ENCODE assay signal across 7 cellular contexts in genomic region chr9:2241461-2241874, GRCh38.
DNase-seq lines count a peak whose midpoint lies in the region; ATAC-seq, FAIRE-seq and TF ChIP-seq lines count a peak whose summit lies in the region.

No MANE protein-coding gene starts in this region.

- H3K4me3 ChIP-seq in pancreas: peak overlapping the region in 2 of 4 donors; percentile 30 to 50

- no peak for DNase-seq in activated CD8-positive, alpha-beta T cell treated with anti-CD3 and anti-CD28 coated beads, Interleukin-2, amount 10 ng/mL, durations not matched to agents 7 days and 5 days
- peak; percentile 30 to 78 (median 62) for DNase-seq in head of caudate nucleus
- DNase-seq in pancreas: peak in 4 of 6 donors; percentile 27 to 59 (median 46)
- no peak for DNase-seq in NCI-H524 treated with DMSO at 0.1 percent for 48 hours (lab: John Stamatoyannopoulos, UW)
- no peak for DNase-seq in activated effector memory CD4-positive, alpha-beta T cell treated with anti-CD3 and anti-CD28 coated beads, Interleukin-2, amount 50 U/mL, for 16 hours

- peak; percentile 11 for ATAC-seq in HG02588 (IDR thresholded peaks at IDR 0.05; ENCODE audit: unreplicated experiment)
- no peak for ATAC-seq in activated CD8-positive, alpha-beta T cell treated with anti-CD3 and anti-CD28 coated beads, Interleukin-2, amount 10 ng/mL, durations not matched to agents 7 days and 5 days
- ATAC-seq in pancreas: peak in 3 of 4 donors; percentile 24 to 45 (median 35)

- CTCF ChIA-PET in activated CD8-positive, alpha-beta T cell treated with anti-CD3 and anti-CD28 coated beads, Interleukin-2, amount 10 ng/mL, durations not matched to agents 7 days and 5 days (lab: Charles Lee): no interaction called here

- peaks cover 0 to 7% (median 4%) of the 10 kb centered on the region in 3 donors for H3K4me1 ChIP-seq in pancreas

- H3K9me3 Mint-ChIP-seq in activated CD8-positive, alpha-beta T cell treated with anti-CD3 and anti-CD28 coated beads, Interleukin-2, amount 10 ng/mL, durations not matched to agents 7 days and 5 days (ENCODE audit: insufficient read depth): no peaks in the 10 kb centered on the region

- H3K27me3 ChIP-seq in pancreas: no peaks in the 10 kb centered on the region

- H3K36me3 Mint-ChIP-seq in activated CD8-positive, alpha-beta T cell treated with anti-CD3 and anti-CD28 coated beads, Interleukin-2, amount 10 ng/mL, durations not matched to agents 7 days and 5 days (ENCODE audit: low read depth): no peaks in the 10 kb centered on the region

- WGBS in pancreas, 2 donors: 36 to 43% methylated on average over 15 of the region's 15 CpGs

- POLR2A ChIA-PET in activated CD8-positive, alpha-beta T cell treated with anti-CD3 and anti-CD28 coated beads, Interleukin-2, amount 10 ng/mL, durations not matched to agents 7 days and 5 days (lab: Charles Lee): no interaction called here

- no peaks in the 10 kb centered on the region for H3K9me3 ChIP-seq in pancreas

- H3K36me3 ChIP-seq in pancreas: no peaks in the 10 kb centered on the region

- no peak overlapping the region for H3K27ac Mint-ChIP-seq in activated CD8-positive, alpha-beta T cell treated with anti-CD3 and anti-CD28 coated beads, Interleukin-2, amount 10 ng/mL, durations not matched to agents 7 days and 5 days

- intact Hi-C loops in head of caudate nucleus (cut with DNase I) (loop anchor here (5.0 kb wide), 1 partner anchor 381 kb away; the partner anchor contains the start of gene VLDLR), pancreas (cut with DNase I) (no loop called here)

- peak overlapping the region; percentile 67 for H3K4me3 Mint-ChIP-seq in activated CD8-positive, alpha-beta T cell treated with anti-CD3 and anti-CD28 coated beads, Interleukin-2, amount 10 ng/mL, durations not matched to agents 7 days and 5 days

- peak overlapping the region in 2 of 4 donors; percentile 74 to 83 for H3K27ac ChIP-seq in pancreas

- TF ChIP-seq CTCF in GM12873 (IDR thresholded peaks at IDR 0.05; ENCODE audit: insufficient read depth, low read depth, low read length, missing control alignments): peak; percentile 27
- TF ChIP-seq CTCF in pancreas (IDR thresholded peaks at IDR 0.05): no peak

- peaks cover 13% of the 10 kb centered on the region for H3K4me1 Mint-ChIP-seq in activated CD8-positive, alpha-beta T cell treated with anti-CD3 and anti-CD28 coated beads, Interleukin-2, amount 10 ng/mL, durations not matched to agents 7 days and 5 days (ENCODE audit: low read depth)

- H3K27me3 Mint-ChIP-seq in activated CD8-positive, alpha-beta T cell treated with anti-CD3 and anti-CD28 coated beads, Interleukin-2, amount 10 ng/mL, durations not matched to agents 7 days and 5 days (ENCODE audit: low read depth): peaks cover 27% of the 10 kb centered on the region

- FAIRE-seq in pancreas (lab: Jason Lieb, UNC): no peak

Comparison
In these comparisons a context has a peak if more than half of its experiments do, and no peak if none do; other contexts are left out.
1. DNase-seq: peak in head of caudate nucleus (42 of 42) and pancreas (4 of 6); none in activated CD8-positive, alpha-beta T cell treated with anti-CD3 and anti-CD28 coated beads, Interleukin-2, amount 10 ng/mL, durations not matched to agents 7 days and 5 days (single experiment), NCI-H524 treated with DMSO at 0.1 percent for 48 hours (single experiment) and activated effector memory CD4-positive, alpha-beta T cell treated with anti-CD3 and anti-CD28 coated beads, Interleukin-2, amount 50 U/mL, for 16 hours (single experiment).